In the genomic region with DNA sequence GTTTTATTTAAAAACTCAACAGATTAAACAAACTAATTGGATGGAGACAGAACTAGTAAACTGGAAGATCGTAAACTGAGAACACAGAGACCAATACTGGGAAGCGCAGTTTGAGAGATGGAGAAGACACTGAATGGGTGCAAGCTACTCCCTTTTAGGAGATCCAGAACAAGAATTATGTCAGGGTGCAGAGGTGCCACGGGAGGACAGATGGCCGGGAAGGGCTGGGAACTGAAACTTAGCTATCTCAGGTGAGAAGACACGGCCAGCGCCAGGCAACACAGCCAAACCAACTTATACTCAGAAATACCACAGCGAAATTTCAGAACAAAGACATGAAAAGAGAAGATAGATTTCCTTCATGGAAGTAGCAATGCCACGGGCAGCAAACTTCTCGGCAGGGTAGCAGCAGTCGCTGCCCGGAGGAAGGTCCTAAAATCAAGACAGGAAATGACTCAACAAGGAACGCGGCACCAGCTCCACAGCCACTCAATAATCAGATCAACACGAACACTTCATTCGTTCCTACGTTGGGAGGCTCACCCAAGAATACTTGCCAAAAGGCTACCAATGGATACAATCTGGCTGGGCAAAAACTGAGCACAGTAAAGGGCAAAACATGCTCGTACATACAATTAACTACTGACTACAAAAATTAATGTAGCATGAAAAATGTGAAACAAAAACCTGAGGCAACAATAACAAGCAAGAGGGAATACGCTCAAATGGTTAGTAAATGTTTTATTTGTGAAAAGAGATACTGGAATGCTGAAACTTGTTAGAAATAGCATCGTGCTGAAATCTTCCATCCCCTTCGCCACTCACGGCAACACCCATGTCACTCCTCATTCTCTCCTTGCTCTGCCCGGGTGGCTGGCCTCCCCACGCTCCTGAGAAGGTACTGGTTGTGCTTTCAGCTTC, we compare ENCODE assay signal across 8 cellular contexts. TPM values are rescaled to one million over a fixed set of nuclear protein-coding genes. Genes with fewer than 3 reads are reported as not detected.
DNase-seq lines count a peak whose midpoint lies in the region; ATAC-seq and TF ChIP-seq lines count a peak whose summit lies in the region.

No MANE protein-coding gene starts in this region.

- no peak overlapping the region for H3K27ac ChIP-seq in DOHH2 (ENCODE audit: low read depth, low read length)

- H3K4me1 ChIP-seq in DOHH2 (ENCODE audit: control insufficient read depth, low read length) (peaks cover 23% of the 10 kb centered on the region), iPS-15b (ENCODE audit: control insufficient read depth, insufficient read depth, low read length) (no peaks in the 10 kb centered on the region)

- H3K9ac ChIP-seq in iPS-15b (ENCODE audit: low read depth, low read length), result no peak overlapping the region

- H3K79me2 ChIP-seq in DOHH2 (ENCODE audit: control insufficient read depth, low read length), result peaks cover 59% of the 10 kb centered on the region

- peaks cover 48% of the 10 kb centered on the region for H3K4me1 Mint-ChIP-seq in activated CD8-positive, alpha-beta T cell treated with anti-CD3 and anti-CD28 coated beads, Interleukin-2, amount 10 ng/mL, durations not matched to agents 7 days and 5 days (ENCODE audit: low read depth)

- H3K27me3 ChIP-seq in DOHH2 (ENCODE audit: control insufficient read depth, low read length) (no peaks in the 10 kb centered on the region), iPS-15b (ENCODE audit: control insufficient read depth, insufficient read depth, low read length) (no peaks in the 10 kb centered on the region)

- DNase-seq in KG1 (lab: John Stamatoyannopoulos, UW), result peak; percentile 7
- DNase-seq in activated CD8-positive, alpha-beta T cell treated with anti-CD3 and anti-CD28 coated beads, Interleukin-2, amount 10 ng/mL, durations not matched to agents 7 days and 5 days, result peak; percentile 55
- DNase-seq in stimulated activated CD8-positive, alpha-beta memory T cell treated with anti-CD3 and anti-CD28 coated beads, Interleukin-4, amount 100 ng/mL, for 48 hours, result peak; percentile 58

- H3K9me3 ChIP-seq in DOHH2 (ENCODE audit: control insufficient read depth, insufficient read depth, low read length) (no peaks in the 10 kb centered on the region), iPS-15b (ENCODE audit: control insufficient read depth, insufficient read depth, low read length) (no peaks in the 10 kb centered on the region)

- POLR2A ChIA-PET in activated CD8-positive, alpha-beta T cell treated with anti-CD3 and anti-CD28 coated beads, Interleukin-2, amount 10 ng/mL, durations not matched to agents 7 days and 5 days (lab: Charles Lee), result no interaction called here

- peak overlapping the region; percentile 88 for H3K4me2 ChIP-seq in DOHH2 (ENCODE audit: low read length)

- H3K9me3 Mint-ChIP-seq in activated CD8-positive, alpha-beta T cell treated with anti-CD3 and anti-CD28 coated beads, Interleukin-2, amount 10 ng/mL, durations not matched to agents 7 days and 5 days (ENCODE audit: insufficient read depth), result no peaks in the 10 kb centered on the region

- peaks cover 53% of the 10 kb centered on the region for H3K36me3 Mint-ChIP-seq in activated CD8-positive, alpha-beta T cell treated with anti-CD3 and anti-CD28 coated beads, Interleukin-2, amount 10 ng/mL, durations not matched to agents 7 days and 5 days (ENCODE audit: low read depth)

- peaks cover 41% of the 10 kb centered on the region for H3K36me3 ChIP-seq in DOHH2 (ENCODE audit: control insufficient read depth, low read length)
- no peaks in the 10 kb centered on the region for H3K36me3 ChIP-seq in iPS-15b (ENCODE audit: control insufficient read depth, insufficient read depth, low read length)

- peak; percentile 12 for ATAC-seq in activated CD8-positive, alpha-beta T cell treated with anti-CD3 and anti-CD28 coated beads, Interleukin-2, amount 10 ng/mL, durations not matched to agents 7 days and 5 days
- ATAC-seq in HG03039 (IDR thresholded peaks at IDR 0.05; ENCODE audit: unreplicated experiment), result no peak
- ATAC-seq in HG03439 (IDR thresholded peaks at IDR 0.05; ENCODE audit: unreplicated experiment), result no peak
- ATAC-seq in GM21723 (IDR thresholded peaks at IDR 0.05; ENCODE audit: unreplicated experiment), result no peak

- no peaks in the 10 kb centered on the region for H3F3A ChIP-seq in DOHH2 (ENCODE audit: control insufficient read depth, insufficient read depth)

- peaks cover 17% of the 10 kb centered on the region; the same call in 1 of the 2 replicates for H4K20me1 ChIP-seq in DOHH2 (ENCODE audit: control insufficient read depth, insufficient read depth, low read depth, low read length)

- CTCF ChIA-PET in activated CD8-positive, alpha-beta T cell treated with anti-CD3 and anti-CD28 coated beads, Interleukin-2, amount 10 ng/mL, durations not matched to agents 7 days and 5 days (lab: Charles Lee), result interaction anchor here (1.7 kb wide), 1 partner anchor 97 kb away, joined by 3 read pairs; no protein-coding TSS in a partner anchor

- H3K4me3 ChIP-seq in DOHH2 (ENCODE audit: low read length) (peak overlapping the region; percentile 91), iPS-15b (ENCODE audit: low read depth, low read length) (peak overlapping the region; percentile 94)

- TF ChIP-seq CTCF in DOHH2 (IDR thresholded peaks at IDR 0.05; ENCODE audit: low read depth, low read length, poor library complexity, severe bottlenecking), result no peak

- H3K4me3 Mint-ChIP-seq in activated CD8-positive, alpha-beta T cell treated with anti-CD3 and anti-CD28 coated beads, Interleukin-2, amount 10 ng/mL, durations not matched to agents 7 days and 5 days, result peak overlapping the region; percentile 84

- H3K9me2 ChIP-seq in DOHH2 (replicated peaks; ENCODE audit: control insufficient read depth, low read length), result no peaks in the 10 kb centered on the region

- H3K27ac Mint-ChIP-seq in activated CD8-positive, alpha-beta T cell treated with anti-CD3 and anti-CD28 coated beads, Interleukin-2, amount 10 ng/mL, durations not matched to agents 7 days and 5 days, result peak overlapping the region; percentile 79

- no peaks in the 10 kb centered on the region for H3K27me3 Mint-ChIP-seq in activated CD8-positive, alpha-beta T cell treated with anti-CD3 and anti-CD28 coated beads, Interleukin-2, amount 10 ng/mL, durations not matched to agents 7 days and 5 days (ENCODE audit: low read depth)

RNA-seq across cellular contexts. Expression of a gene that starts 2.2 kb away (rescaled TPM):
- total RNA-seq in activated CD8-positive, alpha-beta T cell treated with anti-CD3 and anti-CD28 coated beads, Interleukin-2, amount 10 ng/mL, durations not matched to agents 7 days and 5 days, result 1 to 10 TPM; 3.3 to 3.8 TPM

RNA-seq across cellular contexts. Expression of a gene that starts 22.1 kb away (rescaled TPM):
- total RNA-seq in activated CD8-positive, alpha-beta T cell treated with anti-CD3 and anti-CD28 coated beads, Interleukin-2, amount 10 ng/mL, durations not matched to agents 7 days and 5 days, result 10 to 100 TPM; 19.1 to 21.1 TPM

Comparison
In these comparisons a context has a peak if more than half of its experiments do, and no peak if none do; other contexts are left out.
1. DNase-seq: peak in every context shown above with its lines; median percentile 58 in stimulated activated CD8-positive, alpha-beta memory T cell treated with anti-CD3 and anti-CD28 coated beads, Interleukin-4, amount 100 ng/mL, for 48 hours; 55 in activated CD8-positive, alpha-beta T cell treated with anti-CD3 and anti-CD28 coated beads, Interleukin-2, amount 10 ng/mL, durations not matched to agents 7 days and 5 days; 7 in KG1.